ENCODE assay signal across 1 cellular context in genomic region chr3:141386611-141387110, GRCh38.
A peak's percentile ranks its signal among the peaks of the same experiment; 100 is the strongest.
TF ChIP-seq lines count a peak whose summit lies in the region.

No MANE protein-coding gene starts in this region.

TF ChIP-seq in GM12878, 131 proteins besides CTCF, POLR2A, EP300 and RAD21 (continued from another document):
- TF ChIP-seq, protein P1, sequence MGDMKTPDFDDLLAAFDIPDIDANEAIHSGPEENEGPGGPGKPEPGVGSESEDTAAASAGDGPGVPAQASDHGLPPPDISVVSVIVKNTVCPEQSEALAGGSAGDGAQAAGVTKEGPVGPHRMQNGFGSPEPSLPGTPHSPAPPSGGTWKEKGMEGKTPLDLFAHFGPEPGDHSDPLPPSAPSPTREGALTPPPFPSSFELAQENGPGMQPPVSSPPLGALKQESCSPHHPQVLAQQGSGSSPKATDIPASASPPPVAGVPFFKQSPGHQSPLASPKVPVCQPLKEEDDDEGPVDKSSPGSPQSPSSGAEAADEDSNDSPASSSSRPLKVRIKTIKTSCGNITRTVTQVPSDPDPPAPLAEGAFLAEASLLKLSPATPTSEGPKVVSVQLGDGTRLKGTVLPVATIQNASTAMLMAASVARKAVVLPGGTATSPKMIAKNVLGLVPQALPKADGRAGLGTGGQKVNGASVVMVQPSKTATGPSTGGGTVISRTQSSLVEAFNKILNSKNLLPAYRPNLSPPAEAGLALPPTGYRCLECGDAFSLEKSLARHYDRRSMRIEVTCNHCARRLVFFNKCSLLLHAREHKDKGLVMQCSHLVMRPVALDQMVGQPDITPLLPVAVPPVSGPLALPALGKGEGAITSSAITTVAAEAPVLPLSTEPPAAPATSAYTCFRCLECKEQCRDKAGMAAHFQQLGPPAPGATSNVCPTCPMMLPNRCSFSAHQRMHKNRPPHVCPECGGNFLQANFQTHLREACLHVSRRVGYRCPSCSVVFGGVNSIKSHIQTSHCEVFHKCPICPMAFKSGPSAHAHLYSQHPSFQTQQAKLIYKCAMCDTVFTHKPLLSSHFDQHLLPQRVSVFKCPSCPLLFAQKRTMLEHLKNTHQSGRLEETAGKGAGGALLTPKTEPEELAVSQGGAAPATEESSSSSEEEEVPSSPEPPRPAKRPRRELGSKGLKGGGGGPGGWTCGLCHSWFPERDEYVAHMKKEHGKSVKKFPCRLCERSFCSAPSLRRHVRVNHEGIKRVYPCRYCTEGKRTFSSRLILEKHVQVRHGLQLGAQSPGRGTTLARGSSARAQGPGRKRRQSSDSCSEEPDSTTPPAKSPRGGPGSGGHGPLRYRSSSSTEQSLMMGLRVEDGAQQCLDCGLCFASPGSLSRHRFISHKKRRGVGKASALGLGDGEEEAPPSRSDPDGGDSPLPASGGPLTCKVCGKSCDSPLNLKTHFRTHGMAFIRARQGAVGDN (IDR thresholded peaks at IDR 0.05), result 0 out of 2 replicates have a peak, but pooled peaks have one; percentile 34
- TF ChIP-seq PML (IDR thresholded peaks at IDR 0.05; ENCODE audit: low read length), result 0 out of 2 replicates have a peak, but pooled peaks have one; percentile 31
- no peak for TF ChIP-seq SMC3 (IDR thresholded peaks at IDR 0.05; ENCODE audit: borderline replicate concordance, low read length)
- TF ChIP-seq JUND (IDR thresholded peaks at IDR 0.05; ENCODE audit: low read depth, low read length), result no peak
- TF ChIP-seq CHD1 (IDR thresholded peaks at IDR 0.05; ENCODE audit: low read depth, low read length), result no peak; the same call in 1 of the 2 replicates
- TF ChIP-seq ATF7 (IDR thresholded peaks at IDR 0.05; ENCODE audit: low read depth), result peak; percentile 50
- peak; percentile 77 for TF ChIP-seq MLLT1 (IDR thresholded peaks at IDR 0.05)
- no peak for TF ChIP-seq IRF3 (IDR thresholded peaks at IDR 0.05)
- TF ChIP-seq ASH2L (IDR thresholded peaks at IDR 0.05; ENCODE audit: borderline replicate concordance, low read depth), result no peak
- TF ChIP-seq NBN (IDR thresholded peaks at IDR 0.05), result 0 out of 2 replicates have a peak, but pooled peaks have one; percentile 57
- 0 out of 2 replicates have a peak, but pooled peaks have one; percentile 36 for TF ChIP-seq CBFB (IDR thresholded peaks at IDR 0.05; ENCODE audit: low read depth)
- TF ChIP-seq TAF1 (IDR thresholded peaks at IDR 0.05; ENCODE audit: borderline replicate concordance, low read depth, low read length), result peak; percentile 60; the same call in 1 of the 2 replicates
- TF ChIP-seq E2F4 (IDR thresholded peaks at IDR 0.05; ENCODE audit: low read depth, low read length), result no peak
